In genomic region chr14:23555882-23556699, GRCh38 we compare ENCODE assay signal across 8 cellular contexts. TPM values are rescaled to one million over a fixed set of nuclear protein-coding genes. Genes with fewer than 3 reads are reported as not detected.
DNase-seq lines count a peak whose midpoint lies in the region; ATAC-seq and TF ChIP-seq lines count a peak whose summit lies in the region.

TSS of gene THTPA (plus strand) at chr14:23556271. CDS start at chr14:23556758, 487 bp downstream.

- CTCF ChIA-PET in activated naive CD4-positive, alpha-beta T cell treated with anti-CD3 and anti-CD28 coated beads for 36 hours (lab: Charles Lee) = interaction anchor here (0.6 to 11.2 kb wide), 6 partner anchors 10 to 78 kb away, joined by 3 to 209 read pairs (median 4); partner anchors contain the start of genes AP1G2 and JPH4

- DNase-seq in GM04504 (ENCODE audit: low read depth) (peak; percentile 81), HFF-Myc (ENCODE audit: extremely low read depth, low read depth) (peak; percentile 62), MV-4-11 (lab: John Stamatoyannopoulos, UW) (peak; percentile 87), SK-N-DZ (ENCODE audit: low spot score) (peak; percentile 93), germinal center (ENCODE audit: low spot score) (peak; percentile 92), omental fat pad (ENCODE audit: low spot score) (peak; percentile 84)
- peak; percentile 96 for DNase-seq in activated naive CD4-positive, alpha-beta T cell treated with anti-CD3 and anti-CD28 coated beads for 36 hours

- H3K9me3 Mint-ChIP-seq in activated naive CD4-positive, alpha-beta T cell treated with anti-CD3 and anti-CD28 coated beads for 36 hours = no peaks in the 10 kb centered on the region

- ATAC-seq in omental fat pad (ENCODE audit: low FRiP score) = peak; percentile 92

- no peaks in the 10 kb centered on the region for H3K27me3 Mint-ChIP-seq in activated naive CD4-positive, alpha-beta T cell treated with anti-CD3 and anti-CD28 coated beads for 36 hours (ENCODE audit: low read depth)

- H3K27ac ChIP-seq in temporal lobe (ENCODE audit: low read depth, low read length) = peak within 1 kb of the TSS; percentile 92

- no peak for TF ChIP-seq CTCF in HFF-Myc (IDR thresholded peaks at IDR 0.05; ENCODE audit: low read depth, low read length, missing control alignments)
- TF ChIP-seq CTCF in omental fat pad (IDR thresholded peaks at IDR 0.05) = no peak

- H3K4me1 Mint-ChIP-seq in activated naive CD4-positive, alpha-beta T cell treated with anti-CD3 and anti-CD28 coated beads for 36 hours (ENCODE audit: low read depth) = peaks cover 38% of the 10 kb centered on the region

- peak within 1 kb of the TSS; percentile 95 for H3K4me3 Mint-ChIP-seq in activated naive CD4-positive, alpha-beta T cell treated with anti-CD3 and anti-CD28 coated beads for 36 hours

- peaks cover 13% of the 10 kb centered on the region for H3K36me3 Mint-ChIP-seq in activated naive CD4-positive, alpha-beta T cell treated with anti-CD3 and anti-CD28 coated beads for 36 hours (ENCODE audit: low read depth)

- peak within 1 kb of the TSS; percentile 49 for H3K4me3 ChIP-seq in HFF-Myc (replicated peaks; ENCODE audit: low read depth, low read length)

- H3K27ac Mint-ChIP-seq in activated naive CD4-positive, alpha-beta T cell treated with anti-CD3 and anti-CD28 coated beads for 36 hours = peak within 1 kb of the TSS; percentile 94

- intact Hi-C loops in activated naive CD4-positive, alpha-beta T cell treated with anti-CD3 and anti-CD28 coated beads for 36 hours (cut with micrococcal nuclease) = loop anchor here (1.0 to 10.0 kb wide), 5 partner anchors 11 to 719 kb away; partner anchors contain the start of genes AP1G2, NGDN, PABPN1 and RABGGTA

RNA-seq across cellular contexts. Expression of gene THTPA, which starts in this region (rescaled TPM):
- polyA plus RNA-seq in SK-N-DZ (2014; cell fraction: cytosol; rRNA removed) = 28.8 and 33.0 TPM in 2 replicates
- 19.2 and 20.1 TPM in 2 replicates for polyA plus RNA-seq in SK-N-DZ (2014; cell fraction: nucleus; rRNA removed)
- total RNA-seq in activated naive CD4-positive, alpha-beta T cell treated with anti-CD3 and anti-CD28 coated beads for 36 hours = 1 to 10 TPM; 6.2 to 6.6 TPM
- 10 to 100 TPM; 12.5 to 19.6 (median 16.7) TPM for total RNA-seq in omental fat pad
- total RNA-seq in temporal lobe = 16.7 TPM

Comparison
In these comparisons a context has a peak if more than half of its experiments do, and no peak if none do; other contexts are left out.
1. Peak in every context shown above with its lines: DNase-seq, ATAC-seq, H3K4me3 ChIP-seq and H3K27ac ChIP-seq.